1 cellular context compared by ENCODE assay signal in the genomic region with DNA sequence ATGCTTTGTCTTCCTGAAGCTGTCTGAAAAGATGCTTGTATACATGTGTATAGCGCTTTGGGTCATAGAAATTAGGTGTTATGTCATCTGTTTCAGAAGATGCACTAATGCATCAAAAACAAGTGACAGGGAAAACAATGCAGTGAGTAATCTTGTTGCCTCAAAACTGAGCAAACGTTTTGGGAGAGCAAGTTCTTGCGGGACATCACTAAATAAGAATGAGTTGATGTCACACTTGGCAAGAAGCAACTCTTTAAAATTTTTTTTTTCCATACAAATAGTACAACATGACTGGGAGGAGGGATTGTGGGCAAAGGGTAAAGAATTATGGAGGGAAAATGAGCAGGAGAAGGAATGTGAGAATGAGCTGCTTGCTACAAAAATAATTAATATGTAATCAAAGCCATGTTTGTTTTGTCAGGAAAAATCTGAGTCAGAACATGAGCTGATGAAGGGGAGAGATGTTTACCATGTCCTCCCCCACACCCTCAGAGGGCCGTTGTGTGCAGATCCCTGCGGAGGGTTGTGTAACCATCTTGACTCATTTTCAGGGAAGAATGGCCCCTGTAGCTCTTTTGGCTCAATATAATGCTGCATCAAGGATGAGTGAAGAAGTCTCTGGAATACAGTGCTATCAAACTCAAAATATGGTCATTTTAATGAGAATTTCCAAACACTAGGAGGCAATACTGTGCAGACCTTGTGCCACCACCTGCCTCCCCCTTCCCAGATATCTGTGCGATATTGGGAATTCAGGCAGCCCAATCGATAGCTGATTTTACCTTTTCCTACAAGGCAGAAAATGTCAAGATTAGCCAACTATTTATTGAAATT.
TF ChIP-seq lines count a peak whose summit lies in the region.

No MANE protein-coding gene starts in this region.

TF ChIP-seq in HepG2, 621 proteins besides CTCF, POLR2A, EP300 and RAD21 (continued from another document and continues in another):
- TF ChIP-seq, protein P1, sequence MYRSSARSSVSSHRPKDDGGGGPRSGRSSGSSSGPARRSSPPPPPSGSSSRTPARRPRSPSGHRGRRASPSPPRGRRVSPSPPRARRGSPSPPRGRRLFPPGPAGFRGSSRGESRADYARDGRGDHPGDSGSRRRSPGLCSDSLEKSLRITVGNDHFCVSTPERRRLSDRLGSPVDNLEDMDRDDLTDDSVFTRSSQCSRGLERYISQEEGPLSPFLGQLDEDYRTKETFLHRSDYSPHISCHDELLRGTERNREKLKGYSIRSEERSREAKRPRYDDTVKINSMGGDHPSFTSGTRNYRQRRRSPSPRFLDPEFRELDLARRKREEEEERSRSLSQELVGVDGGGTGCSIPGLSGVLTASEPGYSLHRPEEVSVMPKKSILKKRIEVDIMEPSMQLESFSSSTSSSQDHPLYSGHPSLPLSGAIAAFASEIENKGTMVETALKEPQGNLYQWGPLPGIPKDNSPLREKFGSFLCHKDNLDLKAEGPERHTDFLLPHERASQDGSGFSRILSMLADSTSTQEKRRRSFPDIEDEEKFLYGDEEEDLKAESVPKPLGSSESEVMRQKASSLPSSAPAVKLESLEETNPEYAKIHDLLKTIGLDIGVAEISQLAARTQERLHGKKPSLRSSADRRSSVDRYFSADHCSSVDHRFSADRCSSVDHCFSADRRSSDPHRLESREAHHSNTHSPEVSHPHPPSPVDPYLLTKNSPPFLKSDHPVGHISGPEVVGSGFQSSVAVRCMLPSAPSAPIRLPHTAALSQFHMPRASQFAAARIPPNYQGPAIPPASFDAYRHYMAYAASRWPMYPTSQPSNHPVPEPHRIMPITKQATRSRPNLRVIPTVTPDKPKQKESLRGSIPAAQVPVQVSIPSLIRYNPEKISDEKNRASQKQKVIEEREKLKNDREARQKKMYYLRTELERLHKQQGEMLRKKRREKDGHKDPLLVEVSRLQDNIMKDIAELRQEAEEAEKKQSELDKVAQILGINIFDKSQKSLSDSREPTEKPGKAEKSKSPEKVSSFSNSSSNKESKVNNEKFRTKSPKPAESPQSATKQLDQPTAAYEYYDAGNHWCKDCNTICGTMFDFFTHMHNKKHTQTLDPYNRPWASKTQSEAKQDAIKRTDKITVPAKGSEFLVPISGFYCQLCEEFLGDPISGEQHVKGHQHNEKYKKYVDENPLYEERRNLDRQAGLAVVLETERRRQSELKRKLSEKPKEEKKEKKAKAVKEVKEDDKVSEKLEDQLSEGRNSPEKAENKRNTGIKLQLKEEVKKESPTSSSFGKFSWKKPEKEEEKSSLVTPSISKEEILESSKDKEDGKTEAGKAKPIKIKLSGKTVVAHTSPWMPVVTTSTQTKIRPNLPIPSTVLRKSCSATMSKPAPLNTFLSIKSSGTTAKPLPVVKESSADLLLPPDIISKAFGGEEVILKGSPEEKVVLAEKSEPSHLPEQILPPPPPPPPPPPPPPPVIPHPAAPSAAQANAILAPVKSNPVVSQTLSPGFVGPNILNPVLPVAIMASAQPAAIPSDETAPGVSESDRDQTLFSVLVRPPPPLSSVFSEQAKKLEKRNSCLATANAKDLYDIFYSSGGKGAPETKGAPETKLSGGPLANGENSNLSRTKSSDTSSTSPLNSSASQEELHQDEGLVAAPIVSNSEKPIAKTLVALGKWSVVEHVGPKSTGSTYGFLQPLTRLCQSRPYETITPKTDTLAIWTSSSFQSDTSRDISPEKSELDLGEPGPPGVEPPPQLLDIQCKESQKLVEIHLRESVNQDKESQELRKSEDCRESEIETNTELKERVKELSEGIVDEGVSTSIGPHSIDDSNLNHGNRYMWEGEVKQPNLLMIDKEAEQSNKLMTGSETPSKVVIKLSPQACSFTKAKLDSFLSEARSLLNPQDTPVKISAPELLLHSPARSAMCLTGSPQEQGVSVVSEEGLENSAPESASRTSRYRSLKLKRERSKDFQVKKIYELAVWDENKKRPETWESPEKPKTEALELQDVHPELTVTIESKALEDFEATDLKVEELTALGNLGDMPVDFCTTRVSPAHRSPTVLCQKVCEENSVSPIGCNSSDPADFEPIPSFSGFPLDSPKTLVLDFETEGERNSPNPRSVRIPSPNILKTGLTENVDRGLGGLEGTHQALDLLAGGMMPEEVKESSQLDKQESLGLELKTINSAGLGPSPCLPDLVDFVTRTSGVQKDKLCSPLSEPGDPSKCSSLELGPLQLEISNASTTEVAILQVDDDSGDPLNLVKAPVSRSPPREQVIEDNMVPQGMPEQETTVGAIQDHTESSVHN (CRISPR knock-in tag; IDR thresholded peaks at IDR 0.05) = no peak
- TF ChIP-seq RELA (CRISPR knock-in tag; IDR thresholded peaks at IDR 0.05) (no peak), HOXD1 (CRISPR knock-in tag; IDR thresholded peaks at IDR 0.05) (no peak), ZNF619 (CRISPR knock-in tag; IDR thresholded peaks at IDR 0.05) (no peak), ZNF704 (CRISPR knock-in tag; IDR thresholded peaks at IDR 0.05; ENCODE audit: borderline replicate concordance) (no peak), FLYWCH1 (CRISPR knock-in tag; IDR thresholded peaks at IDR 0.05) (0 out of 2 replicates have a peak, but pooled peaks have one; percentile 18), POLR2AphosphoS5 (IDR thresholded peaks at IDR 0.05; ENCODE audit: low read depth, low read length) (no peak), KLF15 (CRISPR knock-in tag; IDR thresholded peaks at IDR 0.05; ENCODE audit: borderline replicate concordance) (no peak), JUNB (CRISPR knock-in tag; IDR thresholded peaks at IDR 0.05; ENCODE audit: borderline replicate concordance) (no peak), ZNF562 (CRISPR knock-in tag; IDR thresholded peaks at IDR 0.05; ENCODE audit: borderline replicate concordance) (no peak), SP2 (CRISPR knock-in tag; IDR thresholded peaks at IDR 0.05) (no peak), ZNF703 (CRISPR knock-in tag; IDR thresholded peaks at IDR 0.05; ENCODE audit: borderline replicate concordance) (no peak), RCOR2 (CRISPR knock-in tag; IDR thresholded peaks at IDR 0.05) (peak; percentile 86), KDM2A (CRISPR knock-in tag; IDR thresholded peaks at IDR 0.05; ENCODE audit: borderline replicate concordance, low read depth) (no peak), XBP1 (CRISPR knock-in tag; IDR thresholded peaks at IDR 0.05) (no peak), ZNF280B (CRISPR knock-in tag; IDR thresholded peaks at IDR 0.05; ENCODE audit: borderline replicate concordance) (no peak), RFX1 (IDR thresholded peaks at IDR 0.05) (no peak), YY1 (IDR thresholded peaks at IDR 0.05; ENCODE audit: insufficient read depth, insufficient replicate concordance, low read depth, low read length) (peak; percentile 10), MYNN (CRISPR knock-in tag; IDR thresholded peaks at IDR 0.05; ENCODE audit: low read depth) (no peak), HNF4G (IDR thresholded peaks at IDR 0.05; ENCODE audit: borderline replicate concordance, low read depth, low read length) (peak; percentile 20; the same call in 1 of the 2 replicates), HNF4G (CRISPR knock-in tag; IDR thresholded peaks at IDR 0.05; ENCODE audit: borderline replicate concordance, low read depth) (no peak), ZNF33B (CRISPR knock-in tag; IDR thresholded peaks at IDR 0.05) (no peak), BORCS8-MEF2B (CRISPR knock-in tag; IDR thresholded peaks at IDR 0.05) (no peak), ZNF567 (CRISPR knock-in tag; IDR thresholded peaks at IDR 0.05; ENCODE audit: borderline replicate concordance) (no peak), SOX13 (IDR thresholded peaks at IDR 0.05) (0 out of 2 replicates have a peak, but pooled peaks have one; percentile 37), SOX13 (CRISPR knock-in tag; conservative IDR thresholded peaks at IDR 0.05 in 1 of 2, IDR thresholded peaks at IDR 0.05 in 1 of 2) (peak in 1 of 2 experiments; percentile 78; a peak in 2 of 4 replicates), PHF5A (CRISPR knock-in tag; IDR thresholded peaks at IDR 0.05; ENCODE audit: low read depth, unreplicated experiment) (no peak), DBP (CRISPR knock-in tag; IDR thresholded peaks at IDR 0.05; ENCODE audit: not compliant biosample characterization) (no peak), ZNF143 (CRISPR knock-in tag; IDR thresholded peaks at IDR 0.05) (no peak), SATB2 (CRISPR knock-in tag; IDR thresholded peaks at IDR 0.05) (no peak), SRY (CRISPR knock-in tag; IDR thresholded peaks at IDR 0.05) (no peak), TARDBP (CRISPR knock-in tag; IDR thresholded peaks at IDR 0.05) (peak; percentile 65; the same call in 1 of the 2 replicates), PRPF4 (IDR thresholded peaks at IDR 0.05; ENCODE audit: low read depth, low read length, poor library complexity, severe bottlenecking) (peak; percentile 27), MXD1 (CRISPR knock-in tag; IDR thresholded peaks at IDR 0.05) (no peak)
- TF ChIP-seq, protein P2, sequence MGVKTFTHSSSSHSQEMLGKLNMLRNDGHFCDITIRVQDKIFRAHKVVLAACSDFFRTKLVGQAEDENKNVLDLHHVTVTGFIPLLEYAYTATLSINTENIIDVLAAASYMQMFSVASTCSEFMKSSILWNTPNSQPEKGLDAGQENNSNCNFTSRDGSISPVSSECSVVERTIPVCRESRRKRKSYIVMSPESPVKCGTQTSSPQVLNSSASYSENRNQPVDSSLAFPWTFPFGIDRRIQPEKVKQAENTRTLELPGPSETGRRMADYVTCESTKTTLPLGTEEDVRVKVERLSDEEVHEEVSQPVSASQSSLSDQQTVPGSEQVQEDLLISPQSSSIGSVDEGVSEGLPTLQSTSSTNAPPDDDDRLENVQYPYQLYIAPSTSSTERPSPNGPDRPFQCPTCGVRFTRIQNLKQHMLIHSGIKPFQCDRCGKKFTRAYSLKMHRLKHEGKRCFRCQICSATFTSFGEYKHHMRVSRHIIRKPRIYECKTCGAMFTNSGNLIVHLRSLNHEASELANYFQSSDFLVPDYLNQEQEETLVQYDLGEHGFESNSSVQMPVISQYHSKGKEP (CRISPR knock-in tag; IDR thresholded peaks at IDR 0.05) = no peak
- TF ChIP-seq, protein P3, sequence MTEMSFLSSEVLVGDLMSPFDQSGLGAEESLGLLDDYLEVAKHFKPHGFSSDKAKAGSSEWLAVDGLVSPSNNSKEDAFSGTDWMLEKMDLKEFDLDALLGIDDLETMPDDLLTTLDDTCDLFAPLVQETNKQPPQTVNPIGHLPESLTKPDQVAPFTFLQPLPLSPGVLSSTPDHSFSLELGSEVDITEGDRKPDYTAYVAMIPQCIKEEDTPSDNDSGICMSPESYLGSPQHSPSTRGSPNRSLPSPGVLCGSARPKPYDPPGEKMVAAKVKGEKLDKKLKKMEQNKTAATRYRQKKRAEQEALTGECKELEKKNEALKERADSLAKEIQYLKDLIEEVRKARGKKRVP (CRISPR knock-in tag; IDR thresholded peaks at IDR 0.05) = no peak
- TF ChIP-seq, protein P4, sequence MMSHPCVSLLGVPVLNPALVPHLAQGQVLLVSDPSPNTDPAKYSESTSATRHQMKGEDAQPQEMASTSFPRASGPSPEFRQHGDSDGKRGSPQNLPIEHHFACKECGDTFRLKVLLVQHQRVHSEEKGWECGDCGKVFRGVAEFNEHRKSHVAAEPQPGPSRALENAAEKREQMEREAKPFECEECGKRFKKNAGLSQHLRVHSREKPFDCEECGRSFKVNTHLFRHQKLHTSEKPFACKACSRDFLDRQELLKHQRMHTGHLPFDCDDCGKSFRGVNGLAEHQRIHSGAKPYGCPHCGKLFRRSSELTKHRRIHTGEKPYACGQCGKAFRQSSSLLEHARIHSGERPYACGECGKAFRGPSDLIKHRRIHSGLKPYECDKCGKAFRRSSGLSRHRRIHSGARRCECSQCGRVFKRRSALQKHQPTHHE (CRISPR knock-in tag; IDR thresholded peaks at IDR 0.05; ENCODE audit: borderline replicate concordance) = no peak
